29 cellular contexts compared by ENCODE assay signal in genomic region chr3:141834296-141834695, GRCh38.
"Had no signal": no experiment of that assay in that cellular context is flagged by ENCODE, and none has a peak within 500 bp of the region (broad histone marks: within the 10 kb centered on the region; RNA-seq: fewer than 3 reads in every experiment).

No MANE protein-coding gene starts in this region.

- H3K36me3 ChIP-seq: esophagus squamous epithelium, neutrophil, right atrium auricular region, tibial artery had no signal

- FAIRE-seq: endometrium, kidney had no signal

- H3K4me1 Mint-ChIP-seq: naive B cell; neural crest cell; stimulated activated naive CD8-positive, alpha-beta T cell treated with anti-CD3 and anti-CD28 coated beads, Interleukin-15, amount 100 ng/mL, for 72 hours had no signal

- H3K27me3 ChIP-seq: esophagus squamous epithelium, neutrophil, right atrium auricular region, tibial artery had no signal

- H3K27ac ChIP-seq: esophagus squamous epithelium, neutrophil, parathyroid adenoma, right atrium auricular region, tibial artery had no signal

- H2AFZ ChIP-seq: parathyroid adenoma had no signal

- ATAC-seq: effector memory CD8-positive, alpha-beta T cell; left lobe of liver; mucosa of descending colon; natural killer cell treated with Interleukin-12 subunit alpha and Interleukin-12 subunit beta and Interleukin-15 and Interleukin-18, amount 100 ng/mL, for 72 hours; sciatic nerve; stimulated activated naive CD8-positive, alpha-beta T cell treated with anti-CD3 and anti-CD28 coated beads, Interleukin-15, amount 100 ng/mL, for 72 hours had no signal

- H3K9ac ChIP-seq: parathyroid adenoma had no signal

- H3K27me3 Mint-ChIP-seq: effector memory CD8-positive, alpha-beta T cell; naive B cell; progenitor cell of endocrine pancreas; stimulated activated naive CD8-positive, alpha-beta T cell treated with anti-CD3 and anti-CD28 coated beads, Interleukin-15, amount 100 ng/mL, for 72 hours; type B pancreatic cell had no signal

- H3K36me3 Mint-ChIP-seq: mesothelial cell of epicardium; naive B cell; natural killer cell treated with Interleukin-12 subunit alpha and Interleukin-12 subunit beta and Interleukin-15 and Interleukin-18, amount 100 ng/mL, for 72 hours; type B pancreatic cell had no signal

- H3K27ac Mint-ChIP-seq: effector memory CD8-positive, alpha-beta T cell; mesothelial cell of epicardium; natural killer cell treated with Interleukin-12 subunit alpha and Interleukin-12 subunit beta and Interleukin-15 and Interleukin-18, amount 100 ng/mL, for 72 hours; progenitor cell of endocrine pancreas; stimulated activated naive CD8-positive, alpha-beta T cell treated with anti-CD3 and anti-CD28 coated beads, Interleukin-15, amount 100 ng/mL, for 72 hours; type B pancreatic cell had no signal

- H3K4me2 ChIP-seq: smooth muscle cell had no signal

- H3K4me1 ChIP-seq: parathyroid adenoma, right atrium auricular region, tibial artery had no signal

- H3K9me3 ChIP-seq: esophagus squamous epithelium, mucosa of descending colon, neutrophil, right atrium auricular region, tibial artery had no signal

- H3K4me3 ChIP-seq: esophagus squamous epithelium, lung, mucosa of descending colon, right atrium auricular region, smooth muscle cell, tibial artery had no signal

- H3K79me2 ChIP-seq: parathyroid adenoma had no signal

- H3K9me3 Mint-ChIP-seq: effector memory CD8-positive, alpha-beta T cell; neural crest cell; stimulated activated naive CD8-positive, alpha-beta T cell treated with anti-CD3 and anti-CD28 coated beads, Interleukin-15, amount 100 ng/mL, for 72 hours; type B pancreatic cell had no signal

- H3K4me3 Mint-ChIP-seq: effector memory CD8-positive, alpha-beta T cell; mesothelial cell of epicardium; naive B cell; natural killer cell treated with Interleukin-12 subunit alpha and Interleukin-12 subunit beta and Interleukin-15 and Interleukin-18, amount 100 ng/mL, for 72 hours; neural crest cell; stimulated activated naive CD8-positive, alpha-beta T cell treated with anti-CD3 and anti-CD28 coated beads, Interleukin-15, amount 100 ng/mL, for 72 hours; type B pancreatic cell had no signal

- DNase-seq: cortex of kidney; effector memory CD8-positive, alpha-beta T cell; erythroblast; esophagus squamous epithelium; foreskin melanocyte; kidney; mesenchymal stem cell; mucosa of descending colon; naive B cell; stimulated activated CD4-positive, alpha-beta T cell treated with anti-CD3 and anti-CD28 coated beads, Interleukin-12 subunit alpha, Interleukin-12 subunit beta, amount 100 ng/mL, for 4 hours; stimulated activated CD4-positive, alpha-beta T cell treated with anti-CD3 and anti-CD28 coated beads, Interleukin-1b, Interleukin-23, amount 100 ng/mL, for 48 hours; stimulated activated CD4-positive, alpha-beta T cell treated with anti-CD3 and anti-CD28 coated beads, Interleukin-4, amount 100 ng/mL, for 1 hour; stimulated activated CD8-positive, alpha-beta memory T cell treated with anti-CD3 and anti-CD28 coated beads, Interleukin-4, amount 100 ng/mL, for 48 hours; stimulated activated naive CD4-positive, alpha-beta T cell; stimulated activated naive CD8-positive, alpha-beta T cell treated with anti-CD3 and anti-CD28 coated beads, Interleukin-15, amount 100 ng/mL, for 72 hours; tibial artery had no signal
